In the genomic region with DNA sequence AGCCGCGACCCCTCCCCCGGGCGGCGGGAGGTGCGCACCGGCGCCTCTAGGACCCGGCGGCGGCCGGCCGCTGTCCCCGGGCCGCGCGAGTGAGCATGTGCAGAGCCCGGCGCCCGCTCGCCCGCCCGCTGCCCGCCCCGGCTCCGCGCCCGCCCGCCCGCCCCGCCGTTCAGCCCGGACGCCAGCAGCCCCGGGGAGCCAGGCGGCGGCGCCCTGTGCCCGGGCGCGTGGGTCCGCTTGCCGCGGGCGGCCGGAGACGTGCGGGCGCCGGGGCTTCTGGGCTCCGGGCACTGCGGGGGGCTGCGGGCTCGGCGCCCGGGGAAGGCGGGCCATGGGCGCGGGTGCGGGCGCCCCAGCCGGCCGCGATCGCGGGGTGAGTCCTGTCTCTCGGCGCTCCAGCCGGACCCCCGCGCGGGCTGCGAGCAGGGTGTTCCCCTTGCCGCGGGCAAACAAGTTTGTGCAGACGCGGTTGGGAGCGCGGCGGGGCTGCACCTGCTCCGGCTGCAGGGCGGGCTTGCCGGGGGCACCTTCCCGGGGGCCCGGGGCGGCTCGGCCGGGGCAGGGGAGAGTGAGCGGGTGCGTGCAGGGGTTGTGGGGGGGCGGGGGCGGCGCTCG, we compare ENCODE assay signal across 9 cellular contexts. TPM values are rescaled to one million over a fixed set of nuclear protein-coding genes. Genes with fewer than 3 reads are reported as not detected.
DNase-seq lines count a peak whose midpoint lies in the region; ATAC-seq, FAIRE-seq and TF ChIP-seq lines count a peak whose summit lies in the region.
"Had no signal": no experiment of that assay in that cellular context is flagged by ENCODE, and none has a peak within 500 bp of the region (broad histone marks: within the 10 kb centered on the region; RNA-seq: fewer than 3 reads in every experiment).

A gene (plus strand): TSS at position 100 of the 615 bp plus-strand sequence. CDS start 10,280 bp downstream, outside the sequence.

- FAIRE-seq in urothelium cell line (lab: Jason Lieb, UNC) = no peak
- no peak for FAIRE-seq in GM12891 (lab: Jason Lieb, UNC)

- DNase-seq in NT2/D1 (ENCODE audit: low read depth, low spot score) (no peak), endothelial cell (ENCODE audit: low spot score) (peak; percentile 51), myocyte (ENCODE audit: low read depth) (no peak), urothelium cell line (ENCODE audit: low spot score) (peak; percentile 70), GM19240 (ENCODE audit: insufficient read length, low spot score) (no peak), GM12891 (ENCODE audit: insufficient read length, low spot score) (no peak)

- 0 out of 2 replicates have a peak, but pooled peaks cover 8% of the 10 kb centered on the region for H3K4me1 ChIP-seq in ES-I3 (ENCODE audit: insufficient read depth, low read length)
- H3K4me1 ChIP-seq in NT2/D1 (ENCODE audit: insufficient read depth, insufficient read length) = peaks cover 6% of the 10 kb centered on the region

- H3K9ac ChIP-seq in ES-I3 (ENCODE audit: low read depth, low read length) = peak within 1 kb of the TSS; percentile 78
- peak within 1 kb of the TSS; percentile 67 for H3K9ac ChIP-seq in NT2/D1 (ENCODE audit: insufficient read length, low read depth)

- peaks cover 10% of the 10 kb centered on the region for H3K4me1 Mint-ChIP-seq in endothelial cell (ENCODE audit: unreplicated experiment)

- peaks cover 15% of the 10 kb centered on the region for H3K27me3 Mint-ChIP-seq in endothelial cell (ENCODE audit: unreplicated experiment)

- H3K36me3 ChIP-seq in ES-I3 (ENCODE audit: insufficient read depth, low read length) (no peaks in the 10 kb centered on the region), NT2/D1 (ENCODE audit: insufficient read depth, insufficient read length, low read length) (no peaks in the 10 kb centered on the region)
- H3K36me3 ChIP-seq: neutrophil had no signal

- TF ChIP-seq POLR2A in GM12891 (IDR thresholded peaks at IDR 0.05; ENCODE audit: low read depth, low read length) = no peak

- H3K9me3 ChIP-seq in ES-I3 (ENCODE audit: control insufficient read depth, insufficient read depth, low read length) (no peaks in the 10 kb centered on the region), NT2/D1 (ENCODE audit: insufficient read depth, low read length) (no peaks in the 10 kb centered on the region)
- H3K9me3 ChIP-seq: neutrophil had no signal

- no peak for ATAC-seq in HG02870 (IDR thresholded peaks at IDR 0.05; ENCODE audit: unreplicated experiment)

- peaks cover 8% of the 10 kb centered on the region for H3K36me3 Mint-ChIP-seq in endothelial cell (ENCODE audit: low read depth, unreplicated experiment)

- H3K27ac Mint-ChIP-seq in endothelial cell (ENCODE audit: unreplicated experiment) = peak within 1 kb of the TSS; percentile 22

- H3K4me3 ChIP-seq in NT2/D1 (ENCODE audit: insufficient read length, low read depth) = peak within 1 kb of the TSS; percentile 71

- peak within 1 kb of the TSS; percentile 96 for H3K4me3 Mint-ChIP-seq in endothelial cell (ENCODE audit: unreplicated experiment)

- no peaks in the 10 kb centered on the region for H3K9me3 Mint-ChIP-seq in endothelial cell (ENCODE audit: unreplicated experiment)

- peaks cover 32% of the 10 kb centered on the region for H3K27me3 ChIP-seq in NT2/D1 (ENCODE audit: insufficient read depth, insufficient read length)

- no peak for TF ChIP-seq CTCF in endothelial cell (IDR thresholded peaks at IDR 0.05; ENCODE audit: unreplicated experiment)

TF ChIP-seq in GM12891, 5 proteins besides CTCF, POLR2A, EP300 and RAD21:
- TF ChIP-seq TAF1 (IDR thresholded peaks at IDR 0.05; ENCODE audit: low read depth, low read length) = no peak
- no peak for TF ChIP-seq POU2F2 (IDR thresholded peaks at IDR 0.05; ENCODE audit: low read depth, low read length)
- TF ChIP-seq POLR2AphosphoS5 (IDR thresholded peaks at IDR 0.05; ENCODE audit: low read depth, low read length) = no peak
- no peak for TF ChIP-seq SPI1 (IDR thresholded peaks at IDR 0.05; ENCODE audit: low read depth, low read length)
- no peak for TF ChIP-seq PAX5 (IDR thresholded peaks at IDR 0.05; ENCODE audit: insufficient read depth, low read length, severe bottlenecking)

RNA-seq across cellular contexts. Expression of the gene that starts here (rescaled TPM):
- total RNA-seq in endothelial cell (ENCODE audit: unreplicated experiment) = 43.9 TPM
- 19.8 and 30.1 TPM in 2 replicates for total RNA-seq in myocyte
- polyA plus RNA-seq in myocyte (2012) = 3.6 TPM
- 0.05 TPM for polyA plus RNA-seq in GM12891 (2012; ENCODE audit: low read depth, missing spikeins)

Comparison
In these comparisons a context has a peak if more than half of its experiments do, and no peak if none do; other contexts are left out.
1. DNase-seq: peak in endothelial cell (single experiment) and urothelium cell line (single experiment); none in NT2/D1 (single experiment), myocyte (single experiment), GM19240 (single experiment) and GM12891 (single experiment).